ENCODE assay signal across 1 cellular context in genomic region chr7:149240637-149241036, GRCh38.
TF ChIP-seq lines count a peak whose summit lies in the region.

No MANE protein-coding gene starts in this region.

TF ChIP-seq in K562, 482 proteins besides CTCF, POLR2A, EP300 and RAD21:
- TF ChIP-seq MTA1 (IDR thresholded peaks at IDR 0.05; ENCODE audit: borderline replicate concordance) = no peak
- TF ChIP-seq SAFB2 (IDR thresholded peaks at IDR 0.05; ENCODE audit: borderline replicate concordance, low read depth, low read length, severe bottlenecking) = no peak
- no peak for TF ChIP-seq PRDM10 (IDR thresholded peaks at IDR 0.05; ENCODE audit: partially characterized antibody)
- TF ChIP-seq, protein P1, sequence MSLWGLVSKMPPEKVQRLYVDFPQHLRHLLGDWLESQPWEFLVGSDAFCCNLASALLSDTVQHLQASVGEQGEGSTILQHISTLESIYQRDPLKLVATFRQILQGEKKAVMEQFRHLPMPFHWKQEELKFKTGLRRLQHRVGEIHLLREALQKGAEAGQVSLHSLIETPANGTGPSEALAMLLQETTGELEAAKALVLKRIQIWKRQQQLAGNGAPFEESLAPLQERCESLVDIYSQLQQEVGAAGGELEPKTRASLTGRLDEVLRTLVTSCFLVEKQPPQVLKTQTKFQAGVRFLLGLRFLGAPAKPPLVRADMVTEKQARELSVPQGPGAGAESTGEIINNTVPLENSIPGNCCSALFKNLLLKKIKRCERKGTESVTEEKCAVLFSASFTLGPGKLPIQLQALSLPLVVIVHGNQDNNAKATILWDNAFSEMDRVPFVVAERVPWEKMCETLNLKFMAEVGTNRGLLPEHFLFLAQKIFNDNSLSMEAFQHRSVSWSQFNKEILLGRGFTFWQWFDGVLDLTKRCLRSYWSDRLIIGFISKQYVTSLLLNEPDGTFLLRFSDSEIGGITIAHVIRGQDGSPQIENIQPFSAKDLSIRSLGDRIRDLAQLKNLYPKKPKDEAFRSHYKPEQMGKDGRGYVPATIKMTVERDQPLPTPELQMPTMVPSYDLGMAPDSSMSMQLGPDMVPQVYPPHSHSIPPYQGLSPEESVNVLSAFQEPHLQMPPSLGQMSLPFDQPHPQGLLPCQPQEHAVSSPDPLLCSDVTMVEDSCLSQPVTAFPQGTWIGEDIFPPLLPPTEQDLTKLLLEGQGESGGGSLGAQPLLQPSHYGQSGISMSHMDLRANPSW (CRISPR knock-in tag; IDR thresholded peaks at IDR 0.05) = peak; percentile 57; the same call in 1 of the 2 replicates
- TF ChIP-seq BRCA1 (IDR thresholded peaks at IDR 0.05) = no peak
- TF ChIP-seq BRCA1 (CRISPR knock-in tag; IDR thresholded peaks at IDR 0.05) = no peak
- no peak for TF ChIP-seq ESRRB (CRISPR knock-in tag; IDR thresholded peaks at IDR 0.05; ENCODE audit: borderline replicate concordance)
- TF ChIP-seq, protein P2, sequence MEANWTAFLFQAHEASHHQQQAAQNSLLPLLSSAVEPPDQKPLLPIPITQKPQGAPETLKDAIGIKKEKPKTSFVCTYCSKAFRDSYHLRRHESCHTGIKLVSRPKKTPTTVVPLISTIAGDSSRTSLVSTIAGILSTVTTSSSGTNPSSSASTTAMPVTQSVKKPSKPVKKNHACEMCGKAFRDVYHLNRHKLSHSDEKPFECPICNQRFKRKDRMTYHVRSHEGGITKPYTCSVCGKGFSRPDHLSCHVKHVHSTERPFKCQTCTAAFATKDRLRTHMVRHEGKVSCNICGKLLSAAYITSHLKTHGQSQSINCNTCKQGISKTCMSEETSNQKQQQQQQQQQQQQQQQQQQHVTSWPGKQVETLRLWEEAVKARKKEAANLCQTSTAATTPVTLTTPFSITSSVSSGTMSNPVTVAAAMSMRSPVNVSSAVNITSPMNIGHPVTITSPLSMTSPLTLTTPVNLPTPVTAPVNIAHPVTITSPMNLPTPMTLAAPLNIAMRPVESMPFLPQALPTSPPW (CRISPR knock-in tag; IDR thresholded peaks at IDR 0.05) = 0 out of 2 replicates have a peak, but pooled peaks have one; percentile 3
- TF ChIP-seq ZNF707 (CRISPR knock-in tag; conservative IDR thresholded peaks at IDR 0.05) = 0 out of 2 replicates have a peak, but pooled peaks have one; percentile 26
TF ChIP-seq in K562: peak in this region for 3.
